In the genomic region with DNA sequence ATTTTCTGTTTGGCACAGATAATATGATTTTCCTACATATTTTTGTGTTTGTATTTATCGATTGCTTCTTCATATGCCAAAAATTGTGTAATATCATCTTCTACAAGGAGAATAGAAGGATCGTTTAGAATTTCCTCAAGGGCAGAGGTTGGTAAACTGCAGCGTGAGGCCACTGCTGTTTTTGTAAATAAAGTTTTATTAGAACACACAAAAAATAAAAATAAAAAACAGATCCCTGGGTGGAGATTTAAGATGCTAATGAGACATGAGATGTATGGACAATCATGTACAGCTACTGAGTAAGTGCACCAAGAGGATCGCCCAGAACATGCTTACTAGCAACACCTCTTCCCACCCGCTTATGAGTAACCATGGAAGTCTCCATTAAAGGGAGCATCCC, we compare ENCODE assay signal across 9 cellular contexts. TPM values are rescaled to one million over a fixed set of nuclear protein-coding genes. Genes with fewer than 3 reads are reported as not detected.
"Had no signal": no experiment of that assay in that cellular context is flagged by ENCODE, and none has a peak within 500 bp of the region (broad histone marks: within the 10 kb centered on the region; RNA-seq: fewer than 3 reads in every experiment).

No MANE protein-coding gene starts in this region.

- H3K4me1 Mint-ChIP-seq: GM23338, H9 had no signal

- H3K27ac ChIP-seq: HL-60 had no signal

- H2AFZ ChIP-seq: GM23338 had no signal

- H3K9me3 Mint-ChIP-seq: H9 had no signal

- ATAC-seq: GM23338 had no signal

- H3K4me3 ChIP-seq: GM23338 had no signal

- DNase-seq: H9, HCEC 1CT, IMR-90, KBM-7 had no signal

- FAIRE-seq: H1, H54 had no signal

- H3K4me2 ChIP-seq: GM23338 had no signal

- H3K4me3 Mint-ChIP-seq: GM23338, H9 had no signal

- H3K27ac Mint-ChIP-seq: GM23338, H9 had no signal

RNA-seq across cellular contexts. Expression of a gene that starts 9.6 kb away (rescaled TPM):
- total RNA-seq: GM23338, H1, H9, HT1080, IMR-90 had no signal
- polyA plus RNA-seq: GM23338, H1, IMR-90 had no signal
